In the genomic region with DNA sequence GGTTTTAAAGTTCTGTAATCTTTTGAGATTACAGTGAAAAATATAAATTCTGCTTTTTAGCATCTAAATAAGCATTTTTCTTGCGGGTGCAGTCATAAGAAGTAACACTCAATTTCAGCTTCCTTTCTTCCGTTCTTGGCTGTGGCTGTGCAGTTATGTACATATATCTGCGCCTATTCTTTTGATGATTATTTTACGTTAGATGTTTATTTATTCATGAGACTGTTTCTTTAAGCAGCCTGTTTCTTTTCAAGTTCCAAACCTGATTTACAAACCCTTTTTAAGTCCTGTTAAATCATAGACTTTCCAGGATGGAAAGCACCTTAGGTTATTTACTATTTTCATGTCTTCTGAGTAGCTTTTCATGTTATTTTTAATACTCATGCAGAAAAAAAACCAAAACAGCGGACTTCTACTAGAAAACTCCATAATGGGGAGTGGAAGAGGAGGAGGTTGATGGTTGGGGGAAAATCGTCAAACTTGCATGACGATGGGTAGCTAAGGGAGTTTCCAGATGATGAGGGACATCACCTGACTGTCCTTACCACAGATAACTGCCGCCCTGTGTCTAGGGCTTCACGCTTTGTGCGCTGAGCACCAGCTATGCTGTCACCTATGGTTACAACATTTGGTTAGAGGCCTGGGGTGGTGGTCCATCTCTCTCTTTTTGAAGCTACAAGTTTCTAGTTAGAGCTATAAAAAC, we compare ENCODE assay signal across 9 cellular contexts. TPM values are rescaled to one million over a fixed set of nuclear protein-coding genes. Genes with fewer than 3 reads are reported as not detected.
DNase-seq lines count a peak whose midpoint lies in the region; ATAC-seq and TF ChIP-seq lines count a peak whose summit lies in the region.
"Had no signal": no experiment of that assay in that cellular context is flagged by ENCODE, and none has a peak within 500 bp of the region (broad histone marks: within the 10 kb centered on the region; RNA-seq: fewer than 3 reads in every experiment).

No MANE protein-coding gene starts in this region.

- intact Hi-C loops in esophagus muscularis mucosa (cut with DNase I): no loop called here

- peak; percentile 72 for ATAC-seq in GM18519 (IDR thresholded peaks at IDR 0.05; ENCODE audit: low FRiP score, unreplicated experiment)
- peak; percentile 69 for ATAC-seq in HG02970 (IDR thresholded peaks at IDR 0.05; ENCODE audit: low FRiP score, unreplicated experiment)

- 82% methylated on average over 10 of the region's 10 CpGs for WGBS in esophagus muscularis mucosa

- peak; percentile 44 to 57 for DNase-seq in activated CD4-positive, alpha-beta T cell treated with anti-CD3 and anti-CD28 coated beads, Interleukin-2, amount 50 U/mL, for 4 hours
- DNase-seq in esophagus muscularis mucosa (ENCODE audit: extremely low spot score): no peak
- no peak for DNase-seq in NCI-H446 (lab: John Stamatoyannopoulos, UW)
- no peak for DNase-seq in dedifferentiated amniotic fluid mesenchymal stem cell (ENCODE audit: extremely low spot score)
- no peak for DNase-seq in DMS 273 (lab: John Stamatoyannopoulos, UW; ENCODE audit: unreplicated experiment)

- no peak for TF ChIP-seq EP300 in esophagus muscularis mucosa (IDR thresholded peaks at IDR 0.05)

- TF ChIP-seq POLR2A in esophagus muscularis mucosa (IDR thresholded peaks at IDR 0.05; ENCODE audit: low read depth): no peak

- TF ChIP-seq CTCF in neutrophil (IDR thresholded peaks at IDR 0.05) (no peak), esophagus muscularis mucosa (IDR thresholded peaks at IDR 0.05) (no peak)

- peak overlapping the region; percentile 34 to 75 for H3K4me3 ChIP-seq in neutrophil (ENCODE audit: low read depth in 1 of 2, low read length in 1 of 2)
- H3K4me3 ChIP-seq in esophagus muscularis mucosa: no peak overlapping the region

- peak overlapping the region; percentile 98 for H3K27ac ChIP-seq in neutrophil
- H3K27ac ChIP-seq in esophagus muscularis mucosa (replicated peaks in 1 of 4): no peak overlapping the region
- H3K27ac ChIP-seq: epithelial cell of prostate had no signal

- H3K4me1 ChIP-seq in neutrophil (ENCODE audit: control insufficient read depth in 1 of 2, insufficient read depth in 1 of 2, low read depth in 1 of 2, low read length in 1 of 2) (peaks cover 78 to 79% of the 10 kb centered on the region in 2 experiments), esophagus muscularis mucosa (peaks cover 5 to 24% (median 22%) of the 10 kb centered on the region in 4 donors)

- no peaks in the 10 kb centered on the region for H3K27me3 ChIP-seq in neutrophil
- no peaks in the 10 kb centered on the region for H3K27me3 ChIP-seq in esophagus muscularis mucosa

- H3K36me3 ChIP-seq in neutrophil (no peaks in the 10 kb centered on the region), esophagus muscularis mucosa (no peaks in the 10 kb centered on the region)

- H3K9me3 ChIP-seq in neutrophil (no peaks in the 10 kb centered on the region), esophagus muscularis mucosa (no peaks in the 10 kb centered on the region)

RNA-seq across cellular contexts. Expression of a gene that starts 2.6 kb away (rescaled TPM):
- 10 to 100 TPM; 32.5 to 54.6 (median 44.2) TPM for total RNA-seq in esophagus muscularis mucosa

Comparison
In these comparisons a context has a peak if more than half of its experiments do, and no peak if none do; other contexts are left out.
1. DNase-seq: peak in activated CD4-positive, alpha-beta T cell treated with anti-CD3 and anti-CD28 coated beads, Interleukin-2, amount 50 U/mL, for 4 hours (2 of 2); none in esophagus muscularis mucosa (single experiment), NCI-H446 (0 of 2), dedifferentiated amniotic fluid mesenchymal stem cell (single experiment) and DMS 273 (single experiment).
2. H3K4me3 ChIP-seq: peak in neutrophil (2 of 2); none in esophagus muscularis mucosa (0 of 4).